In the genomic region with DNA sequence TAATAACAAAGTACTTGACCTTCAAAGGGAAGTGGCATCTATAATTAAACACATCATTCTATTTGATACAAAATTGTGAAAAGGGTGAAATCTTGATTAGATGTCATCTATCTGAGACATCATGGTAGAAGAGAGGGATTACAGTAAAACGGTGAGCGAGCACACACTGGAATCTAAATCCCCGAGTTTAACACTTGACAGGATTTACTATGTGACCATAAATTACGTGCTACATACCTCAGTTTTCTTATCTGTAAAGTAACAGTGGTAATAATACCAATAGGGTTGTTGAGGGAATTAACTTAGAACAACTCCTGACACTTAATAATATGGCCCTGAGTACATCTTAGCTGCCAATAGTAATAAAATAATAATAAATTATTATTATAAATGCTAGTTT, we compare ENCODE assay signal across 31 cellular contexts. TPM values are rescaled to one million over a fixed set of nuclear protein-coding genes. Genes with fewer than 3 reads are reported as not detected.
"Had no signal": no experiment of that assay in that cellular context is flagged by ENCODE, and none has a peak within 500 bp of the region (broad histone marks: within the 10 kb centered on the region; RNA-seq: fewer than 3 reads in every experiment).

No MANE protein-coding gene starts in this region.

- ATAC-seq: foreskin keratinocyte; gastroesophageal sphincter; left lobe of liver; mucosa of descending colon; natural killer cell treated with Interleukin-12 subunit alpha and Interleukin-12 subunit beta and Interleukin-15 and Interleukin-18, amount 100 ng/mL, for 72 hours; right cardiac atrium; stimulated activated memory B cell treated with anti-CD40 and anti-IgM and Interleukin-4, amounts not matched to agents 10 μg/mL and 1 μg/mL and 100 μg/mL, for 72 hours; stimulated activated naive CD8-positive, alpha-beta T cell treated with anti-CD3 and anti-CD28 coated beads, Interleukin-15, Interleukin-2, amounts not matched to agents 100 U/mL and 50 U/mL, for 24 hours had no signal

- H3K27me3 Mint-ChIP-seq: memory B cell; progenitor cell of endocrine pancreas; stimulated activated memory B cell treated with anti-CD40 and anti-IgM and Interleukin-4, amounts not matched to agents 10 μg/mL and 1 μg/mL and 100 μg/mL, for 72 hours had no signal

- H3K4me1 ChIP-seq: colonic mucosa, heart right ventricle, testis, tibial artery had no signal

- H3K36me3 ChIP-seq: colonic mucosa, esophagus muscularis mucosa, gastroesophageal sphincter, heart right ventricle, neutrophil, sigmoid colon, tibial artery had no signal

- H3K27ac Mint-ChIP-seq: memory B cell; mesothelial cell of epicardium; naive B cell; natural killer cell treated with Interleukin-12 subunit alpha and Interleukin-12 subunit beta and Interleukin-15 and Interleukin-18, amount 100 ng/mL, for 72 hours; progenitor cell of endocrine pancreas; stimulated activated memory B cell treated with anti-CD40 and anti-IgM and Interleukin-4, amounts not matched to agents 10 μg/mL and 1 μg/mL and 100 μg/mL, for 72 hours; type B pancreatic cell had no signal

- FAIRE-seq: endothelial cell of umbilical vein, kidney had no signal

- H3K9ac ChIP-seq: parathyroid adenoma had no signal

- H3K4me3 ChIP-seq: colonic mucosa, esophagus muscularis mucosa, gastroesophageal sphincter, heart right ventricle, lung, mucosa of descending colon, sigmoid colon, testis, tibial artery had no signal

- H3K79me2 ChIP-seq: parathyroid adenoma had no signal

- DNase-seq: colonic mucosa; dermis blood vessel endothelial cell; effector memory CD4-positive, alpha-beta T cell; foreskin keratinocyte; heart right ventricle; hippocampal formation; kidney; mucosa of descending colon; naive B cell; right cardiac atrium; sigmoid colon; stimulated activated CD4-positive, alpha-beta T cell treated with anti-CD3 and anti-CD28 coated beads, Interleukin-2, amount 100 ng/mL, for 24 hours; stimulated activated CD4-positive, alpha-beta T cell treated with anti-CD3 and anti-CD28 coated beads, Interleukin-4, amount 100 ng/mL, for 4 hours; stimulated activated naive CD8-positive, alpha-beta T cell treated with anti-CD3 and anti-CD28 coated beads, Interleukin-15, Interleukin-2, amounts not matched to agents 100 U/mL and 50 U/mL, for 24 hours; substantia nigra; testis; tibial artery had no signal

- H3K27me3 ChIP-seq: colonic mucosa, esophagus muscularis mucosa, gastroesophageal sphincter, heart right ventricle, neutrophil, sigmoid colon, testis, tibial artery had no signal

- H3K9me3 ChIP-seq: colonic mucosa, esophagus muscularis mucosa, gastroesophageal sphincter, heart right ventricle, mucosa of descending colon, neutrophil, sigmoid colon, testis, tibial artery had no signal

- H3K4me1 Mint-ChIP-seq: stimulated activated memory B cell treated with anti-CD40 and anti-IgM and Interleukin-4, amounts not matched to agents 10 μg/mL and 1 μg/mL and 100 μg/mL, for 72 hours had no signal

- H3K27ac ChIP-seq: colonic mucosa, esophagus muscularis mucosa, foreskin keratinocyte, gastroesophageal sphincter, heart right ventricle, neutrophil, parathyroid adenoma, sigmoid colon, testis, tibial artery had no signal

- H2AFZ ChIP-seq: parathyroid adenoma had no signal

- H3K4me3 Mint-ChIP-seq: memory B cell; mesothelial cell of epicardium; naive B cell; natural killer cell treated with Interleukin-12 subunit alpha and Interleukin-12 subunit beta and Interleukin-15 and Interleukin-18, amount 100 ng/mL, for 72 hours; neural crest cell; stimulated activated memory B cell treated with anti-CD40 and anti-IgM and Interleukin-4, amounts not matched to agents 10 μg/mL and 1 μg/mL and 100 μg/mL, for 72 hours; type B pancreatic cell had no signal

- H3K9me3 Mint-ChIP-seq: memory B cell; mesothelial cell of epicardium; naive B cell; natural killer cell treated with Interleukin-12 subunit alpha and Interleukin-12 subunit beta and Interleukin-15 and Interleukin-18, amount 100 ng/mL, for 72 hours; neural crest cell; stimulated activated memory B cell treated with anti-CD40 and anti-IgM and Interleukin-4, amounts not matched to agents 10 μg/mL and 1 μg/mL and 100 μg/mL, for 72 hours; type B pancreatic cell had no signal

- H3K36me3 Mint-ChIP-seq: mesothelial cell of epicardium; naive B cell; natural killer cell treated with Interleukin-12 subunit alpha and Interleukin-12 subunit beta and Interleukin-15 and Interleukin-18, amount 100 ng/mL, for 72 hours; stimulated activated memory B cell treated with anti-CD40 and anti-IgM and Interleukin-4, amounts not matched to agents 10 μg/mL and 1 μg/mL and 100 μg/mL, for 72 hours; type B pancreatic cell had no signal

RNA-seq across cellular contexts. Expression of a gene that starts 13.3 kb away (rescaled TPM):
- total RNA-seq: foreskin keratinocyte had no signal
- polyA plus RNA-seq: foreskin keratinocyte had no signal
